In the genomic region with DNA sequence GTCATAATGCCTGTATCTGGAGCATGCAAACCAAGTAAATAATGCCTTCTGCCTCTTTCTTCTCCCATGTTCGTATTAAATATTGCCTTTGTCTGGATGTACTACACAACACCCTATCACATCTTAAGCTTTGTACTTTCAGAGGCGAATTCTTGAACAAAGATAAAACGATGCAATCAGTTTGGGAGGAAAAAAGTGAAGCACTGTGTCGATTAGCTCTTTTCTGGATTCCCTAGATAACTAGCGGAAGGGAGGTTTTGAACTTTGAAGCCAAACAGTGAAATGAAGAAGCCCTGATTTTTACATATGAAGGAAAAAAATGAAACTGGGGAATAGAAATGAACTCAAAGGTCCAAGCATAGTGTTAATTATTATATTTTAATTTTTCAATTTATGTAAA, we compare ENCODE assay signal across 10 cellular contexts.
"Had no signal": no experiment of that assay in that cellular context is flagged by ENCODE, and none has a peak within 500 bp of the region (broad histone marks: within the 10 kb centered on the region; RNA-seq: fewer than 3 reads in every experiment).

No MANE protein-coding gene starts in this region.

- H3K9ac ChIP-seq: GM23248 had no signal

- FAIRE-seq: K562 had no signal

- H3K4me3 ChIP-seq: GM23248, HAP-1, K562 had no signal

- H2AFZ ChIP-seq: GM23248 had no signal

- DNase-seq: GM23248, GOT3, H7, HFFc6, IMR-90, Kasumi-1, KG1 had no signal

- H3K27ac ChIP-seq: GM23248 had no signal

- H3K9me3 ChIP-seq: HAP-1 had no signal

- ATAC-seq: HCT116, K562 had no signal

- H3K36me3 ChIP-seq: HAP-1 had no signal
